Comparison of ENCODE assay signal across 8 cellular contexts in the genomic region with DNA sequence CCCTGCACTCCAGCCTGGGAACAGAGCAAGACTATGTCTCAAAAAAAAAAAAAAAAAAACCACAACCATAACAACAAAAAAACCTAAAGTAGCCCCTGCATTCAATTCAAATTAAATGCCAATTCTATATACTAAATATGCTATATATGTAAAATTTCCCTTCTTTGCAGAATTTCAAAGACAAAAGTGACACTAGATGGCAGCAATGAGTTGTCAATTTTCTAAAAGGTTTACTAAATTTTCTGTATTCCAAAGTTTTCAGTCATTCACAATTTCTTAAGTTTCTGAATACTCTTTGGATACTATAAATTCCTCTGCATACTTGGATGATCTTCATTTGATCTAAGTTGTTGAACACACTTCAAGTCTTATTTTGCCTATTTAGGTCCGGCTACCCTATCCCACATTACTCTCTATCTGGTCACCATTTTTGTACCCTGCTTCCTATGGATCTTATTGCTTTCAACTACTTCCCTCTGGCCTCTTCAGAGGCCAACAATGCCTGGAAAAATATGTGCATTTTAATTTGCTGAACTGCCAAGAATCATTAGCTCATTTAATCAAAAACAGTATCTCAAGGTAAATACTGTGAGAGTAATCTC. TPM values are rescaled to one million over a fixed set of nuclear protein-coding genes. Genes with fewer than 3 reads are reported as not detected.
DNase-seq lines count a peak whose midpoint lies in the region; ATAC-seq and TF ChIP-seq lines count a peak whose summit lies in the region.

No MANE protein-coding gene starts in this region.

- peak in 8 of 9 donors; percentile 22 to 59 (median 46) for TF ChIP-seq CTCF in heart right ventricle (IDR thresholded peaks at IDR 0.05)
- TF ChIP-seq CTCF in RWPE2 (IDR thresholded peaks at IDR 0.05; ENCODE audit: poor library complexity, severe bottlenecking), result peak; percentile 76
- peak; percentile 41 for TF ChIP-seq CTCF in fibroblast of the aortic adventitia (IDR thresholded peaks at IDR 0.05; ENCODE audit: insufficient read depth, low read length)
- peak; percentile 72 for TF ChIP-seq CTCF in type B pancreatic cell (conservative IDR thresholded peaks at IDR 0.05)

- DNase-seq in heart right ventricle (no peak), Right ventricle myocardium superior (no peak), RWPE2 (ENCODE audit: low spot score) (no peak), fibroblast of the aortic adventitia (ENCODE audit: low read depth) (peak; percentile 60), type B pancreatic cell (ENCODE audit: extremely low spot score, unreplicated experiment) (no peak), C1 segment of cervical spinal cord (lab: John Stamatoyannopoulos, UW) (no peak), LoVo (ENCODE audit: low spot score) (no peak)
- DNase-seq in stimulated activated CD4-positive, alpha-beta T cell treated with anti-CD3 and anti-CD28 coated beads, Interleukin-1b, Interleukin-23, amount 100 ng/mL, for 48 hours, result no peak

- H3K9me3 Mint-ChIP-seq in type B pancreatic cell, result no peaks in the 10 kb centered on the region

- peak overlapping the region in 1 of 10 donors; percentile 52 for H3K27ac ChIP-seq in heart right ventricle
- no peak overlapping the region for H3K27ac ChIP-seq in RWPE2 (ENCODE audit: poor library complexity, severe bottlenecking)

- H3K4me1 ChIP-seq in heart right ventricle, result peaks cover 10 to 87% (median 49%) of the 10 kb centered on the region in 9 donors
- H3K4me1 ChIP-seq in RWPE2 (ENCODE audit: insufficient read depth, poor library complexity, severe bottlenecking), result peaks cover 4% of the 10 kb centered on the region

- ATAC-seq in heart right ventricle (no peak), Right ventricle myocardium superior (ENCODE audit: poor library complexity) (no peak), RWPE2 (ENCODE audit: low read depth) (0 out of 3 replicates have a peak, but pooled peaks have one; percentile 7)

- WGBS in heart right ventricle, 2 donors, result 87 to 88% methylated on average over 1 of the region's 1 CpG

- H3K36me3 Mint-ChIP-seq in type B pancreatic cell, result peaks cover 19% of the 10 kb centered on the region

- H3K36me3 ChIP-seq in heart right ventricle, result peaks cover 0 to 89% (median 8%) of the 10 kb centered on the region in 9 donors
- H3K36me3 ChIP-seq in RWPE2 (ENCODE audit: low read depth), result peaks cover 100% of the 10 kb centered on the region

- H3K4me3 Mint-ChIP-seq in type B pancreatic cell, result no peak overlapping the region

- H3K9me3 ChIP-seq in heart right ventricle (no peaks in the 10 kb centered on the region), RWPE2 (ENCODE audit: severe bottlenecking) (no peaks in the 10 kb centered on the region)

- no peaks in the 10 kb centered on the region for H3K27me3 Mint-ChIP-seq in type B pancreatic cell

- H3K27me3 ChIP-seq in heart right ventricle (no peaks in the 10 kb centered on the region), RWPE2 (ENCODE audit: insufficient read depth, poor library complexity, severe bottlenecking) (no peaks in the 10 kb centered on the region)

- peaks cover 5% of the 10 kb centered on the region for H3K4me1 Mint-ChIP-seq in type B pancreatic cell (ENCODE audit: unreplicated experiment)

- H3K4me3 ChIP-seq in heart right ventricle, result no peak overlapping the region
- no peak overlapping the region for H3K4me3 ChIP-seq in RWPE2 (ENCODE audit: severe bottlenecking)
- H3K4me3 ChIP-seq in fibroblast of the aortic adventitia (ENCODE audit: low read depth, low read length), result no peak overlapping the region

- intact Hi-C loops in heart right ventricle (cut with DNase I), result loop anchor here in 4 of 10 donors (5.0 to 10.0 kb wide), 2 partner anchors 141 to 143 kb away; partner anchors contain the start of gene SUPT16H (in 4 of the 4)
- intact Hi-C loops in Right ventricle myocardium superior (cut with DNase I), result no loop called here

- H3K27ac Mint-ChIP-seq in type B pancreatic cell, result peak overlapping the region; percentile 19

RNA-seq across cellular contexts. Expression of gene HNRNPC, which starts 27.9 kb away (rescaled TPM):
- total RNA-seq in heart right ventricle (100 to 1,000 TPM; 227 to 300 (median 259) TPM), Right ventricle myocardium superior (238 TPM), fibroblast of the aortic adventitia (ENCODE audit: low replicate concordance) (458 and 913 TPM in 2 replicates), type B pancreatic cell (ENCODE audit: low replicate concordance) (474 and 692 TPM in 2 replicates)
- polyA plus RNA-seq in heart right ventricle, result 100 to 1,000 TPM; 320 to 358 TPM

RNA-seq across cellular contexts. Expression of gene RPGRIP1, which starts 38.6 kb away (rescaled TPM):
- total RNA-seq in heart right ventricle (under 1 TPM in 9 of 10 donors, not detected in 1; 0.12 to 0.85 (median 0.34) TPM), Right ventricle myocardium superior (0.27 TPM), fibroblast of the aortic adventitia (ENCODE audit: low replicate concordance) (not detected in 2 replicates), type B pancreatic cell (ENCODE audit: low replicate concordance) (0.19 and 0.63 TPM in 2 replicates)
- under 1 TPM; 0.19 to 0.73 TPM for polyA plus RNA-seq in heart right ventricle
